ENCODE assay signal across 8 cellular contexts in genomic region chr2:86368181-86368824, GRCh38. TPM values are rescaled to one million over a fixed set of nuclear protein-coding genes. Genes with fewer than 3 reads are reported as not detected.
DNase-seq lines count a peak whose midpoint lies in the region; ATAC-seq, FAIRE-seq and TF ChIP-seq lines count a peak whose summit lies in the region.

No MANE protein-coding gene starts in this region.

- H3K4me1 ChIP-seq in pancreas: peaks cover 11 to 20% (median 15%) of the 10 kb centered on the region in 3 donors

- DNase-seq in AG09309 (ENCODE audit: low read depth): no peak
- peak; percentile 86 for DNase-seq in NCI-H82 (lab: John Stamatoyannopoulos, UW)
- peak; percentile 36 for DNase-seq in activated T-cell treated with anti-CD3 and anti-CD28 coated beads for 48 hours (ENCODE audit: low read depth)
- peak; percentile 48 to 74 for DNase-seq in foreskin fibroblast
- DNase-seq in pancreas: peak; percentile 26 to 72 (median 54)
- no peak for DNase-seq in GDM1 (lab: John Stamatoyannopoulos, UW)

- WGBS in pancreas, 2 donors: 3 to 4% methylated on average over 14 of the region's 14 CpGs

- intact Hi-C loops in pancreas (cut with DNase I): loop anchor here in 1 of 3 donors (10.0 kb wide), 1 partner anchor 144 kb away; no protein-coding TSS in a partner anchor

- FAIRE-seq in pancreas (lab: Jason Lieb, UNC): no peak

- H3K4me3 ChIP-seq in AG09309 (ENCODE audit: control insufficient read depth, low read depth, low read length): no peak overlapping the region; the same call in 1 of the 2 replicates
- peak overlapping the region in 1 of 2 donors; percentile 15 for H3K4me3 ChIP-seq in foreskin fibroblast (ENCODE audit: low read depth in 1 of 2, low read length in 2 of 2)
- H3K4me3 ChIP-seq in pancreas: peak overlapping the region in 2 of 4 donors; percentile 1 to 8

- H3K36me3 ChIP-seq in pancreas: no peaks in the 10 kb centered on the region

- H3K9me3 ChIP-seq in pancreas: no peaks in the 10 kb centered on the region

- ATAC-seq in GM19351 (IDR thresholded peaks at IDR 0.05; ENCODE audit: unreplicated experiment) (peak; percentile 67), pancreas (peak; percentile 56 to 86 (median 81)), GM18867 (IDR thresholded peaks at IDR 0.05; ENCODE audit: unreplicated experiment) (no peak)

- TF ChIP-seq CTCF in AG09309 (IDR thresholded peaks at IDR 0.05; ENCODE audit: control insufficient read depth, insufficient read depth, low read depth, low read length, missing control alignments) (peak; percentile 72), foreskin fibroblast (IDR thresholded peaks at IDR 0.05; ENCODE audit: low read depth, low read length) (peak; percentile 74), pancreas (IDR thresholded peaks at IDR 0.05) (peak; percentile 17 to 51 (median 41))

- H3K27me3 ChIP-seq in pancreas: no peaks in the 10 kb centered on the region

- H3K27ac ChIP-seq in pancreas: no peak overlapping the region

RNA-seq across cellular contexts. Expression of gene REEP1, which starts 30.9 kb away (rescaled TPM):
- total RNA-seq in pancreas: 1 to 10 TPM; 1.4 to 7.0 (median 4.4) TPM
- polyA plus RNA-seq in pancreas: 1 to 10 TPM; 2.9 to 4.2 TPM

Comparison
In these comparisons a context has a peak if more than half of its experiments do, and no peak if none do; other contexts are left out.
1. DNase-seq: peak in NCI-H82 (single experiment), activated T-cell treated with anti-CD3 and anti-CD28 coated beads for 48 hours (single experiment), foreskin fibroblast (2 of 2) and pancreas (6 of 6); none in AG09309 (single experiment) and GDM1 (single experiment).
2. Peak in every context shown above with its lines, with median percentiles within 50 percentile points of each other: CTCF ChIP-seq.